Comparison of ENCODE assay signal across 13 cellular contexts in genomic region chr19:18771328-18772242, GRCh38. TPM values are rescaled to one million over a fixed set of nuclear protein-coding genes. Genes with fewer than 3 reads are reported as not detected.
DNase-seq lines count a peak whose midpoint lies in the region; ATAC-seq and TF ChIP-seq lines count a peak whose summit lies in the region.
"Had no signal": no experiment of that assay in that cellular context is flagged by ENCODE, and none has a peak within 500 bp of the region (broad histone marks: within the 10 kb centered on the region; RNA-seq: fewer than 3 reads in every experiment).

No MANE protein-coding gene starts in this region.

- no peak overlapping the region for H2AFZ ChIP-seq in mammary epithelial cell (ENCODE audit: low read depth, low read length)

- peak; percentile 85 for DNase-seq in BE2C
- no peak for DNase-seq in Panc1 (ENCODE audit: low read depth, low spot score)
- no peak for DNase-seq in foreskin fibroblast
- no peak for DNase-seq in NCI-H1436 (lab: John Stamatoyannopoulos, UW)
- no peak for DNase-seq in mammary epithelial cell
- DNase-seq in NCI-H345 treated with DMSO at 0.1 percent for 48 hours (lab: John Stamatoyannopoulos, UW; ENCODE audit: unreplicated experiment): no peak
- DNase-seq: aorta; mucosa of descending colon; NK-92 treated with Interleukin-12 subunit alpha and Interleukin-12 subunit beta, amount 100 ng/mL, for 24 hours; stimulated activated naive CD8-positive, alpha-beta T cell treated with anti-CD3 and anti-CD28 coated beads, Interleukin-15, Interleukin-2, amounts not matched to agents 100 U/mL and 50 U/mL, for 24 hours had no signal

- H3K9me3 ChIP-seq in BE2C: no peaks in the 10 kb centered on the region
- H3K9me3 ChIP-seq in Panc1 (ENCODE audit: control insufficient read depth, insufficient read depth, low read depth, low read length): no peaks in the 10 kb centered on the region
- H3K9me3 ChIP-seq in mammary epithelial cell (replicated peaks; ENCODE audit: insufficient read depth, low read length): no peaks in the 10 kb centered on the region
- H3K9me3 ChIP-seq: mucosa of descending colon had no signal

- in situ Hi-C loops in Panc1 (cut with HindIII; ENCODE audit: low pct_unique_long_range_greater_than_20kb, low sequenced_read_pairs) (no loop called here), mammary epithelial cell (cut with MboI; ENCODE audit: low sequenced_read_pairs in 2 of 2) (no loop called here)

- TF ChIP-seq CTCF in BE2C (IDR thresholded peaks at IDR 0.05; ENCODE audit: low read depth, low read length) (peak; percentile 82), GM12873 (IDR thresholded peaks at IDR 0.05; ENCODE audit: insufficient read depth, low read depth, low read length, missing control alignments) (peak; percentile 45), Panc1 (IDR thresholded peaks at IDR 0.05) (peak; percentile 66; the same call in 1 of the 2 replicates), foreskin fibroblast (IDR thresholded peaks at IDR 0.05; ENCODE audit: low read depth, low read length) (peak; percentile 25), mammary epithelial cell (conservative IDR thresholded peaks at IDR 0.05 in 1 of 2, IDR thresholded peaks at IDR 0.05 in 1 of 2; ENCODE audit: extremely low read depth in 1 of 2, insufficient read depth in 1 of 2, low read depth in 1 of 2, low read length in 2 of 2) (peak in 1 of 2 donors; percentile 19)

- H4K20me1 ChIP-seq in mammary epithelial cell (ENCODE audit: insufficient read depth, low read length): no peaks in the 10 kb centered on the region

- no peaks in the 10 kb centered on the region; the same call in 1 of the 2 replicates for H3K27me3 ChIP-seq in BE2C
- H3K27me3 ChIP-seq in Panc1 (ENCODE audit: control insufficient read depth, insufficient read depth, low read length): no peaks in the 10 kb centered on the region
- H3K27me3 ChIP-seq in mammary epithelial cell (ENCODE audit: insufficient read depth, low read length): no peaks in the 10 kb centered on the region

- peak; percentile 56; the same call in 1 of the 2 replicates for ATAC-seq in Panc1
- no peak for ATAC-seq in GM21723 (IDR thresholded peaks at IDR 0.05; ENCODE audit: unreplicated experiment)
- ATAC-seq: mucosa of descending colon; stimulated activated naive CD8-positive, alpha-beta T cell treated with anti-CD3 and anti-CD28 coated beads, Interleukin-15, Interleukin-2, amounts not matched to agents 100 U/mL and 50 U/mL, for 24 hours had no signal

- H3K4me1 ChIP-seq in BE2C (peaks cover 21% of the 10 kb centered on the region), Panc1 (ENCODE audit: control insufficient read depth, insufficient read depth, low read length) (no peaks in the 10 kb centered on the region), mammary epithelial cell (ENCODE audit: insufficient read depth, low read length) (peaks cover 29% of the 10 kb centered on the region)

- no peaks in the 10 kb centered on the region for H3K79me2 ChIP-seq in mammary epithelial cell (ENCODE audit: insufficient read depth, low read length)

- no peak overlapping the region for H3K9ac ChIP-seq in mammary epithelial cell (ENCODE audit: insufficient read depth, low read length)

- H3K27ac ChIP-seq in Panc1 (ENCODE audit: low read length) (no peak overlapping the region), mammary epithelial cell (ENCODE audit: insufficient read depth, low read depth, low read length) (no peak overlapping the region)

- H3K36me3 ChIP-seq in BE2C (no peaks in the 10 kb centered on the region), Panc1 (ENCODE audit: control insufficient read depth, insufficient read depth, low read length) (no peaks in the 10 kb centered on the region), mammary epithelial cell (ENCODE audit: insufficient read depth, low read length) (no peaks in the 10 kb centered on the region)

- POLR2A ChIA-PET in Panc1 (lab: Charles Lee): no interaction called here

- WGBS in mammary epithelial cell (ENCODE audit: low coverage, missing lambda C conversion rate): 97% methylated on average over 15 of the region's 36 CpGs

- no peak overlapping the region; the same call in 1 of the 2 replicates for H3K4me3 ChIP-seq in BE2C (ENCODE audit: low read depth, low read length)
- no peak overlapping the region for H3K4me3 ChIP-seq in Panc1 (ENCODE audit: low read depth in 2 of 2, low read length in 2 of 2)
- H3K4me3 ChIP-seq in foreskin fibroblast (ENCODE audit: low read depth in 1 of 2, low read length in 2 of 2): no peak overlapping the region
- no peak overlapping the region for H3K4me3 ChIP-seq in mammary epithelial cell (replicated peaks in 1 of 3; ENCODE audit: insufficient read depth in 1 of 3, low read depth in 2 of 3, low read length in 3 of 3)
- H3K4me3 ChIP-seq: mucosa of descending colon had no signal

- no TSS peak for BruUV-seq in Panc1 (replicated peaks; lab: Mats Ljungman, UMichigan)
- BruUV-seq in mammary epithelial cell (replicated peaks; lab: Mats Ljungman, UMichigan): no TSS peak

- H3K4me2 ChIP-seq in mammary epithelial cell (ENCODE audit: insufficient read depth, low read depth, low read length): no peak overlapping the region

- dilution Hi-C loops in mammary epithelial cell (cut with HindIII; ENCODE audit: low sequenced_read_pairs): no loop called here

- CTCF ChIA-PET in Panc1 (lab: Charles Lee) (interaction anchor here (0.5 kb wide), 1 partner anchor 213 kb away, joined by 5 read pairs; no protein-coding TSS in a partner anchor), mammary epithelial cell (lab: Charles Lee; ENCODE audit: low non-redundant PET) (interaction anchor here (2.1 kb wide), 1 partner anchor 75 kb away, joined by 11 read pairs; no protein-coding TSS in a partner anchor)

- intact Hi-C loops in Panc1 (cut with micrococcal nuclease; ENCODE audit: unreplicated experiment): no loop called here
- intact Hi-C loops in mammary epithelial cell (cut with micrococcal nuclease): loop anchor here (2.0 to 5.0 kb wide), 5 partner anchors 61 to 319 kb away; partner anchors contain the start of genes COPE, DDX49 and UPF1

RNA-seq across cellular contexts. Expression of gene COMP, which starts 19.5 kb away (rescaled TPM):
- 1.2 TPM for polyA plus RNA-seq in BE2C (2012; ENCODE audit: insufficient read depth, insufficient read length, low read depth)
- total RNA-seq in Panc1 (2021; ENCODE audit: unreplicated experiment) (0.69 TPM), mammary epithelial cell (1 to 10 TPM in 1 of 2 donors, not detected in 1; 1.2 TPM)
- polyA plus RNA-seq in Panc1 (2012; ENCODE audit: insufficient read length): 0.80 TPM
- polyA plus RNA-seq in mammary epithelial cell: not detected
- not detected for polyA minus RNA-seq in mammary epithelial cell
- total RNA-seq: Daoy had no signal
